ENCODE assay signal across 27 cellular contexts in genomic region chr2:207082619-207083018, GRCh38.
A peak's percentile ranks its signal among the peaks of the same experiment; 100 is the strongest.
DNase-seq lines count a peak whose midpoint lies in the region; ATAC-seq and TF ChIP-seq lines count a peak whose summit lies in the region.
"Had no signal": no experiment of that assay in that cellular context is flagged by ENCODE, and none has a peak within 500 bp of the region (broad histone marks: within the 10 kb centered on the region; RNA-seq: fewer than 3 reads in every experiment).

No MANE protein-coding gene starts in this region.

- DNase-seq in HuH-7.5 (ENCODE audit: low spot score) = peak; percentile 19
- DNase-seq in brain pericyte (ENCODE audit: low read depth, low spot score) = peak; percentile 57
- no peak for DNase-seq in left lung
- DNase-seq in NCI-H2196 treated with DMSO at 0.1 percent for 48 hours (lab: John Stamatoyannopoulos, UW; ENCODE audit: unreplicated experiment) = no peak
- DNase-seq: activated CD4-positive, alpha-beta T cell treated with anti-CD3 and anti-CD28 coated beads, Interleukin-2, amount 50 U/mL, for 1 hour; activated CD8-positive, alpha-beta memory T cell treated with anti-CD3 and anti-CD28 coated beads, Interleukin-2, amount 10 ng/mL, durations not matched to agents 7 days and 5 days; foreskin keratinocyte; H7; IMR-90; NCI-H1092; NCI-H1930; NCI-H226; NCI-H774; nucleus accumbens; stimulated activated CD4-positive, alpha-beta T cell treated with anti-CD3 and anti-CD28 coated beads, Interleukin-2, amount 100 ng/mL, for 48 hours had no signal

- peaks cover 69% of the 10 kb centered on the region for H3K36me3 Mint-ChIP-seq in stimulated activated memory B cell treated with anti-CD40 and anti-IgM and Interleukin-4, amounts not matched to agents 10 μg/mL and 1 μg/mL and 100 μg/mL, for 72 hours

- intact Hi-C loops in left lung (cut with DNase I) = no loop called here

- no peaks in the 10 kb centered on the region for H3K9me3 ChIP-seq in left lung
- H3K9me3 ChIP-seq: ascending aorta had no signal

- H3K4me3 ChIP-seq in left lung = no peak overlapping the region
- H3K4me3 ChIP-seq: ascending aorta, smooth muscle cell had no signal

- no peaks in the 10 kb centered on the region for H3K27me3 Mint-ChIP-seq in stimulated activated memory B cell treated with anti-CD40 and anti-IgM and Interleukin-4, amounts not matched to agents 10 μg/mL and 1 μg/mL and 100 μg/mL, for 72 hours
- H3K27me3 Mint-ChIP-seq: activated CD8-positive, alpha-beta memory T cell treated with anti-CD3 and anti-CD28 coated beads, Interleukin-2, amount 10 ng/mL, durations not matched to agents 7 days and 5 days; central memory CD8-positive, alpha-beta T cell had no signal

- H3K4me3 Mint-ChIP-seq in stimulated activated memory B cell treated with anti-CD40 and anti-IgM and Interleukin-4, amounts not matched to agents 10 μg/mL and 1 μg/mL and 100 μg/mL, for 72 hours = no peak overlapping the region
- H3K4me3 Mint-ChIP-seq: activated CD8-positive, alpha-beta memory T cell treated with anti-CD3 and anti-CD28 coated beads, Interleukin-2, amount 10 ng/mL, durations not matched to agents 7 days and 5 days; activated T-helper 1 cell treated with anti-CD3 and anti-CD28 coated beads, Interleukin-12 subunit alpha, Interleukin-12 subunit beta, Interleukin-2, Interleukin-4 antibody, amounts not matched to agents 30 ng/mL and 10 ng/mL and 1 ng/mL, durations not matched to agents 14 hours and 24 hours and 36 hours; CD14-positive monocyte; central memory CD8-positive, alpha-beta T cell; stimulated activated effector memory CD8-positive, alpha-beta T cell treated with anti-CD3 and anti-CD28 coated beads, Interleukin-12 subunit alpha, Interleukin-12 subunit beta, amount 100 ng/mL, for 72 hours; WTC11 had no signal

- H3K36me3 ChIP-seq in left lung = peaks cover 0 to 93% of the 10 kb centered on the region in 2 donors

- no peaks in the 10 kb centered on the region for H3K4me1 Mint-ChIP-seq in stimulated activated memory B cell treated with anti-CD40 and anti-IgM and Interleukin-4, amounts not matched to agents 10 μg/mL and 1 μg/mL and 100 μg/mL, for 72 hours
- H3K4me1 Mint-ChIP-seq: activated CD8-positive, alpha-beta memory T cell treated with anti-CD3 and anti-CD28 coated beads, Interleukin-2, amount 10 ng/mL, durations not matched to agents 7 days and 5 days; CD14-positive monocyte; central memory CD8-positive, alpha-beta T cell; stimulated activated effector memory CD8-positive, alpha-beta T cell treated with anti-CD3 and anti-CD28 coated beads, Interleukin-12 subunit alpha, Interleukin-12 subunit beta, amount 100 ng/mL, for 72 hours had no signal

- ATAC-seq in left lung (peak; percentile 55), HG03095 (IDR thresholded peaks at IDR 0.05; ENCODE audit: unreplicated experiment) (no peak), HG03457 (IDR thresholded peaks at IDR 0.05; ENCODE audit: unreplicated experiment) (no peak)
- no peak for ATAC-seq in stimulated activated memory B cell treated with anti-CD40 and anti-IgM and Interleukin-4, amounts not matched to agents 10 μg/mL and 1 μg/mL and 100 μg/mL, for 72 hours
- ATAC-seq: activated CD8-positive, alpha-beta memory T cell treated with anti-CD3 and anti-CD28 coated beads, Interleukin-2, amount 10 ng/mL, durations not matched to agents 7 days and 5 days; activated naive CD4-positive, alpha-beta T cell treated with anti-CD3 and anti-CD28 coated beads, Interleukin-2, amount 50 U/mL, for 72 hours; foreskin keratinocyte; stimulated activated effector memory CD8-positive, alpha-beta T cell treated with anti-CD3 and anti-CD28 coated beads, Interleukin-12 subunit alpha, Interleukin-12 subunit beta, amount 100 ng/mL, for 72 hours; WTC11 had no signal

- H3K27me3 ChIP-seq in left lung = no peaks in the 10 kb centered on the region
- H3K27me3 ChIP-seq: ascending aorta, foreskin keratinocyte had no signal

- H3K27ac ChIP-seq in left lung = peak overlapping the region in 1 of 2 donors; percentile 53
- H3K27ac ChIP-seq: foreskin keratinocyte, HL-60 had no signal

- H3K27ac Mint-ChIP-seq in stimulated activated memory B cell treated with anti-CD40 and anti-IgM and Interleukin-4, amounts not matched to agents 10 μg/mL and 1 μg/mL and 100 μg/mL, for 72 hours = peak overlapping the region; percentile 36
- H3K27ac Mint-ChIP-seq: activated CD8-positive, alpha-beta memory T cell treated with anti-CD3 and anti-CD28 coated beads, Interleukin-2, amount 10 ng/mL, durations not matched to agents 7 days and 5 days; activated T-helper 1 cell treated with anti-CD3 and anti-CD28 coated beads, Interleukin-12 subunit alpha, Interleukin-12 subunit beta, Interleukin-2, Interleukin-4 antibody, amounts not matched to agents 30 ng/mL and 10 ng/mL and 1 ng/mL, durations not matched to agents 14 hours and 24 hours and 36 hours; CD14-positive monocyte; stimulated activated effector memory CD8-positive, alpha-beta T cell treated with anti-CD3 and anti-CD28 coated beads, Interleukin-12 subunit alpha, Interleukin-12 subunit beta, amount 100 ng/mL, for 72 hours; WTC11 had no signal

- H3K9me3 Mint-ChIP-seq in stimulated activated memory B cell treated with anti-CD40 and anti-IgM and Interleukin-4, amounts not matched to agents 10 μg/mL and 1 μg/mL and 100 μg/mL, for 72 hours = no peaks in the 10 kb centered on the region
- H3K9me3 Mint-ChIP-seq: activated naive CD4-positive, alpha-beta T cell treated with anti-CD3 and anti-CD28 coated beads, Interleukin-2, amount 50 U/mL, for 72 hours; activated T-helper 1 cell treated with anti-CD3 and anti-CD28 coated beads, Interleukin-12 subunit alpha, Interleukin-12 subunit beta, Interleukin-2, Interleukin-4 antibody, amounts not matched to agents 30 ng/mL and 10 ng/mL and 1 ng/mL, durations not matched to agents 14 hours and 24 hours and 36 hours; central memory CD8-positive, alpha-beta T cell; stimulated activated effector memory CD8-positive, alpha-beta T cell treated with anti-CD3 and anti-CD28 coated beads, Interleukin-12 subunit alpha, Interleukin-12 subunit beta, amount 100 ng/mL, for 72 hours; WTC11 had no signal

- H3K4me1 ChIP-seq in left lung = peaks cover 0 to 5% of the 10 kb centered on the region in 2 donors
- H3K4me1 ChIP-seq: foreskin keratinocyte had no signal

- no peak for TF ChIP-seq CTCF in left lung (IDR thresholded peaks at IDR 0.05)

Comparison
In these comparisons a context has a peak if more than half of its experiments do, and no peak if none do; other contexts are left out.
1. DNase-seq: peak in HuH-7.5 (single experiment) and brain pericyte (single experiment); none in left lung (0 of 2) and NCI-H2196 treated with DMSO at 0.1 percent for 48 hours (single experiment).